Comparison of ENCODE assay signal across 2 cellular contexts in genomic region chr10:128839134-128839533, GRCh38.
TF ChIP-seq lines count a peak whose summit lies in the region.

No MANE protein-coding gene starts in this region.

TF ChIP-seq in GM23338, 12 proteins besides CTCF, POLR2A, EP300 and RAD21:
- TF ChIP-seq ZNF114 (CRISPR knock-in tag; IDR thresholded peaks at IDR 0.05) (no peak), ZNF462 (CRISPR knock-in tag; IDR thresholded peaks at IDR 0.05) (no peak), EZH2phosphoT487 (IDR thresholded peaks at IDR 0.05; ENCODE audit: unreplicated experiment) (no peak), ZNF331 (CRISPR knock-in tag; IDR thresholded peaks at IDR 0.05; ENCODE audit: low read depth) (no peak), POLR2AphosphoS5 (IDR thresholded peaks at IDR 0.05; ENCODE audit: low read depth) (no peak), REST (IDR thresholded peaks at IDR 0.05; ENCODE audit: unreplicated experiment) (no peak), ETS1 (IDR thresholded peaks at IDR 0.05) (no peak), NANOG (IDR thresholded peaks at IDR 0.05; ENCODE audit: borderline replicate concordance) (no peak), CREB1 (CRISPR knock-in tag; IDR thresholded peaks at IDR 0.05; ENCODE audit: low read depth) (no peak)

TF ChIP-seq in H1, 55 proteins besides CTCF, POLR2A, EP300 and RAD21:
- TF ChIP-seq ATF3 (IDR thresholded peaks at IDR 0.05; ENCODE audit: insufficient read depth, low read depth, low read length) (no peak), ASH2L (IDR thresholded peaks at IDR 0.05; ENCODE audit: low read length) (no peak), CBX5 (IDR thresholded peaks at IDR 0.05; ENCODE audit: low read depth, low read length) (no peak), CEBPB (IDR thresholded peaks at IDR 0.05; ENCODE audit: low read depth, low read length) (no peak), KDM4A (IDR thresholded peaks at IDR 0.05; ENCODE audit: low read depth, low read length, severe bottlenecking) (no peak), SP1 (IDR thresholded peaks at IDR 0.05; ENCODE audit: low read depth, low read length) (no peak), TAF1 (IDR thresholded peaks at IDR 0.05; ENCODE audit: low read depth, low read length) (no peak), EGR1 (IDR thresholded peaks at IDR 0.05; ENCODE audit: borderline replicate concordance, low read depth, low read length) (no peak), RXRA (IDR thresholded peaks at IDR 0.05; ENCODE audit: insufficient read depth, low read depth, low read length) (no peak), USF2 (IDR thresholded peaks at IDR 0.05; ENCODE audit: low read length) (no peak), E2F6 (IDR thresholded peaks at IDR 0.05) (no peak), EZH2 (IDR thresholded peaks at IDR 0.05; ENCODE audit: low read depth, low read length, severe bottlenecking) (no peak)
